8 cellular contexts compared by ENCODE assay signal in genomic region chr20:37315293-37316110, GRCh38. TPM values are rescaled to one million over a fixed set of nuclear protein-coding genes. Genes with fewer than 3 reads are reported as not detected.
DNase-seq lines count a peak whose midpoint lies in the region; ATAC-seq, FAIRE-seq and TF ChIP-seq lines count a peak whose summit lies in the region.

No MANE protein-coding gene starts in this region.

- H3K27ac Mint-ChIP-seq in HFFc6 = peak overlapping the region; percentile 86
- peak overlapping the region; percentile 40 for H3K27ac Mint-ChIP-seq in activated CD8-positive, alpha-beta T cell treated with anti-CD3 and anti-CD28 coated beads for 36 hours
- peak overlapping the region; percentile 37 to 90 for H3K27ac Mint-ChIP-seq in stimulated activated naive CD8-positive, alpha-beta T cell treated with anti-CD3 and anti-CD28 coated beads, Interleukin-15, amount 100 ng/mL, for 72 hours

- DNase-seq in GM12891 (ENCODE audit: insufficient read length, low spot score) = peak; percentile 52
- peak; percentile 69 for DNase-seq in HFFc6
- no peak for DNase-seq in activated CD8-positive, alpha-beta T cell treated with anti-CD3 and anti-CD28 coated beads for 36 hours
- DNase-seq in hepatocyte (ENCODE audit: low spot score) = no peak
- no peak for DNase-seq in stimulated activated naive CD8-positive, alpha-beta T cell treated with anti-CD3 and anti-CD28 coated beads, Interleukin-15, amount 100 ng/mL, for 72 hours
- DNase-seq in NCI-H128 (lab: John Stamatoyannopoulos, UW; ENCODE audit: unreplicated experiment) = no peak
- no peak for DNase-seq in ecto neural progenitor cell (ENCODE audit: low spot score)
- no peak for DNase-seq in inferior parietal cortex (ENCODE audit: extremely low spot score)

- H2AFZ ChIP-seq in hepatocyte = no peak overlapping the region

- no peaks in the 10 kb centered on the region for H3K9me3 ChIP-seq in hepatocyte (ENCODE audit: low read depth)

- peak overlapping the region; percentile 60 for H3K27ac ChIP-seq in hepatocyte

- WGBS in hepatocyte (ENCODE audit: low lambda C conversion rate, missing lambda C conversion rate) = 66% methylated on average over 18 of the region's 18 CpGs

- TF ChIP-seq CTCF in HFFc6 (IDR thresholded peaks at IDR 0.05) (no peak), hepatocyte (IDR thresholded peaks at IDR 0.05; ENCODE audit: poor library complexity) (no peak)
- TF ChIP-seq CTCF in activated CD8-positive, alpha-beta T cell treated with anti-CD3 and anti-CD28 coated beads for 36 hours (IDR thresholded peaks at IDR 0.05) = no peak

- peaks cover 4% of the 10 kb centered on the region for H3K27me3 Mint-ChIP-seq in HFFc6 (ENCODE audit: insufficient read depth)
- no peaks in the 10 kb centered on the region for H3K27me3 Mint-ChIP-seq in activated CD8-positive, alpha-beta T cell treated with anti-CD3 and anti-CD28 coated beads for 36 hours
- H3K27me3 Mint-ChIP-seq in stimulated activated naive CD8-positive, alpha-beta T cell treated with anti-CD3 and anti-CD28 coated beads, Interleukin-15, amount 100 ng/mL, for 72 hours = no peaks in the 10 kb centered on the region

- H3K9me3 Mint-ChIP-seq in HFFc6 = no peaks in the 10 kb centered on the region
- H3K9me3 Mint-ChIP-seq in activated CD8-positive, alpha-beta T cell treated with anti-CD3 and anti-CD28 coated beads for 36 hours = no peaks in the 10 kb centered on the region
- no peaks in the 10 kb centered on the region for H3K9me3 Mint-ChIP-seq in stimulated activated naive CD8-positive, alpha-beta T cell treated with anti-CD3 and anti-CD28 coated beads, Interleukin-15, amount 100 ng/mL, for 72 hours

- H3K4me3 ChIP-seq in hepatocyte = no peak overlapping the region

- H3K9me2 ChIP-seq in hepatocyte (replicated peaks; ENCODE audit: insufficient read depth) = no peaks in the 10 kb centered on the region

- no peaks in the 10 kb centered on the region for H3K36me3 ChIP-seq in hepatocyte (replicated peaks; ENCODE audit: insufficient read depth, low read depth)

- H3K4me1 Mint-ChIP-seq in HFFc6 (ENCODE audit: low read depth) = peaks cover 60% of the 10 kb centered on the region
- H3K4me1 Mint-ChIP-seq in activated CD8-positive, alpha-beta T cell treated with anti-CD3 and anti-CD28 coated beads for 36 hours (ENCODE audit: low read depth) = peaks cover 28% of the 10 kb centered on the region
- H3K4me1 Mint-ChIP-seq in stimulated activated naive CD8-positive, alpha-beta T cell treated with anti-CD3 and anti-CD28 coated beads, Interleukin-15, amount 100 ng/mL, for 72 hours = peaks cover 43% of the 10 kb centered on the region

- no peak for ATAC-seq in activated CD8-positive, alpha-beta T cell treated with anti-CD3 and anti-CD28 coated beads for 36 hours
- ATAC-seq in stimulated activated naive CD8-positive, alpha-beta T cell treated with anti-CD3 and anti-CD28 coated beads, Interleukin-15, amount 100 ng/mL, for 72 hours = no peak

- POLR2A ChIA-PET in activated CD8-positive, alpha-beta T cell treated with anti-CD3 and anti-CD28 coated beads for 36 hours (lab: Charles Lee) = no interaction called here

- H3K4me3 Mint-ChIP-seq in HFFc6 = peak overlapping the region; percentile 58; the same call in 1 of the 2 replicates
- H3K4me3 Mint-ChIP-seq in activated CD8-positive, alpha-beta T cell treated with anti-CD3 and anti-CD28 coated beads for 36 hours = no peak overlapping the region
- no peak overlapping the region for H3K4me3 Mint-ChIP-seq in stimulated activated naive CD8-positive, alpha-beta T cell treated with anti-CD3 and anti-CD28 coated beads, Interleukin-15, amount 100 ng/mL, for 72 hours

- peak overlapping the region; percentile 54 for H3K4me2 ChIP-seq in hepatocyte

- peaks cover 32% of the 10 kb centered on the region for H3K79me2 ChIP-seq in hepatocyte

- peak; percentile 95 for FAIRE-seq in GM12891 (lab: Jason Lieb, UNC)

- peaks cover 24% of the 10 kb centered on the region for H3K36me3 Mint-ChIP-seq in HFFc6 (ENCODE audit: low read depth)
- H3K36me3 Mint-ChIP-seq in activated CD8-positive, alpha-beta T cell treated with anti-CD3 and anti-CD28 coated beads for 36 hours (ENCODE audit: low read depth) = peaks cover 10% of the 10 kb centered on the region

- CTCF ChIA-PET in activated CD8-positive, alpha-beta T cell treated with anti-CD3 and anti-CD28 coated beads for 36 hours (lab: Charles Lee) = no interaction called here

- no peaks in the 10 kb centered on the region for H4K20me1 ChIP-seq in hepatocyte (ENCODE audit: insufficient read depth, poor library complexity, severe bottlenecking)

- no peak for TF ChIP-seq POLR2A in GM12891 (IDR thresholded peaks at IDR 0.05; ENCODE audit: low read depth, low read length)

- intact Hi-C loops in activated CD8-positive, alpha-beta T cell treated with anti-CD3 and anti-CD28 coated beads for 36 hours (cut with micrococcal nuclease) = no loop called here

- H3K4me1 ChIP-seq in hepatocyte (ENCODE audit: insufficient read depth) = peaks cover 46% of the 10 kb centered on the region

- H3K27me3 ChIP-seq in hepatocyte = no peaks in the 10 kb centered on the region

TF ChIP-seq in GM12891, 5 proteins besides CTCF, POLR2A, EP300 and RAD21:
- TF ChIP-seq POLR2AphosphoS5 (IDR thresholded peaks at IDR 0.05; ENCODE audit: low read depth, low read length) = peak; percentile 17; the same call in 1 of the 2 replicates
- TF ChIP-seq POU2F2 (IDR thresholded peaks at IDR 0.05; ENCODE audit: low read depth, low read length) = no peak
- peak; percentile 98 for TF ChIP-seq SPI1 (IDR thresholded peaks at IDR 0.05; ENCODE audit: low read depth, low read length)
- peak; percentile 60 for TF ChIP-seq PAX5 (IDR thresholded peaks at IDR 0.05; ENCODE audit: insufficient read depth, low read length, severe bottlenecking)
- no peak for TF ChIP-seq TAF1 (IDR thresholded peaks at IDR 0.05; ENCODE audit: low read depth, low read length)
TF ChIP-seq in GM12891: peak in this region for 3.

RNA-seq across cellular contexts. Expression of gene MANBAL, which starts 26.0 kb away (rescaled TPM):
- 17.5 TPM for polyA plus RNA-seq in GM12891 (2012; ENCODE audit: low read depth, missing spikeins)
- 10 to 100 TPM; 56.5 to 74.0 (median 67.5) TPM for total RNA-seq in HFFc6 (2021; fragmentation: NEBNext Ultra II Directional; extraction: Animal tissue kit (Norgen Biotek cat#: 25700))
- total RNA-seq in activated CD8-positive, alpha-beta T cell treated with anti-CD3 and anti-CD28 coated beads for 36 hours = 10 to 100 TPM; 11.1 to 12.1 TPM
- total RNA-seq in hepatocyte = 35.4 and 43.8 TPM in 2 replicates
- 84.1 and 93.9 TPM in 2 replicates for polyA plus RNA-seq in hepatocyte

RNA-seq across cellular contexts. Expression of gene SRC, which starts 30.4 kb away (rescaled TPM):
- 24.6 TPM for polyA plus RNA-seq in GM12891 (2012; ENCODE audit: low read depth, missing spikeins)
- total RNA-seq in HFFc6 (2021; fragmentation: NEBNext Ultra II Directional; extraction: Animal tissue kit (Norgen Biotek cat#: 25700)) = 10 to 100 TPM; 22.0 to 35.6 (median 24.6) TPM
- 1 to 10 TPM in 1 of 2 experiments, under 1 TPM in 1; 0.88 to 2.4 TPM for total RNA-seq in activated CD8-positive, alpha-beta T cell treated with anti-CD3 and anti-CD28 coated beads for 36 hours
- total RNA-seq in hepatocyte = 45.5 and 69.8 TPM in 2 replicates
- polyA plus RNA-seq in hepatocyte = 55.1 and 56.4 TPM in 2 replicates

RNA-seq across cellular contexts. Expression of gene GHRH, which starts 53.9 kb away (rescaled TPM):
- not detected for polyA plus RNA-seq in GM12891 (2012; ENCODE audit: low read depth, missing spikeins)
- not detected for total RNA-seq in HFFc6 (2021; fragmentation: NEBNext Ultra II Directional; extraction: Animal tissue kit (Norgen Biotek cat#: 25700))
- not detected for total RNA-seq in activated CD8-positive, alpha-beta T cell treated with anti-CD3 and anti-CD28 coated beads for 36 hours
- total RNA-seq in hepatocyte = not detected in 2 replicates
- not detected in 2 replicates for polyA plus RNA-seq in hepatocyte

Comparison
In these comparisons a context has a peak if more than half of its experiments do, and no peak if none do; other contexts are left out.
1. DNase-seq: peak in GM12891 (single experiment) and HFFc6 (single experiment); none in activated CD8-positive, alpha-beta T cell treated with anti-CD3 and anti-CD28 coated beads for 36 hours (single experiment), hepatocyte (single experiment), stimulated activated naive CD8-positive, alpha-beta T cell treated with anti-CD3 and anti-CD28 coated beads, Interleukin-15, amount 100 ng/mL, for 72 hours (0 of 2), NCI-H128 (single experiment), ecto neural progenitor cell (single experiment) and inferior parietal cortex (single experiment).
2. RNA of gene SRC, which starts 30.4 kb away (total RNA-seq): 45.5 to 69.8 TPM in hepatocyte and 22.0 to 35.6 TPM in HFFc6; 0.88 to 2.4 TPM in activated CD8-positive, alpha-beta T cell treated with anti-CD3 and anti-CD28 coated beads for 36 hours; every median in the first group is over 4 times any median in the second.
3. Peak in every context shown above with its lines, with median percentiles within 50 percentile points of each other: H3K27ac Mint-ChIP-seq.